In genomic region chr1:189623336-189623735, GRCh38 we compare ENCODE assay signal across 27 cellular contexts.
"Had no signal": no experiment of that assay in that cellular context is flagged by ENCODE, and none has a peak within 500 bp of the region (broad histone marks: within the 10 kb centered on the region; RNA-seq: fewer than 3 reads in every experiment).

No MANE protein-coding gene starts in this region.

- H3K4me3 ChIP-seq: adrenal gland, body of pancreas, coronary artery, esophagus squamous epithelium had no signal

- ATAC-seq: activated CD4-positive, alpha-beta T cell treated with anti-CD3 and anti-CD28 coated beads for 36 hours; activated CD8-positive, alpha-beta memory T cell treated with anti-CD3 and anti-CD28 coated beads, Interleukin-2, amount 10 ng/mL, durations not matched to agents 7 days and 5 days; activated CD8-positive, alpha-beta T cell treated with anti-CD3 and anti-CD28 coated beads, Interleukin-2, amount 10 ng/mL, durations not matched to agents 7 days and 5 days; activated naive CD8-positive, alpha-beta T cell treated with anti-CD3 and anti-CD28 coated beads, Interleukin-2, amount 50 U/mL, for 24 hours; body of pancreas; effector memory CD8-positive, alpha-beta T cell; T-helper 17 cell had no signal

- DNase-seq: activated CD4-positive, alpha-beta memory T cell treated with anti-CD3 and anti-CD28 coated beads for 36 hours; activated CD4-positive, alpha-beta T cell treated with anti-CD3 and anti-CD28 coated beads for 36 hours; activated CD4-positive, alpha-beta T cell treated with anti-CD3 and anti-CD28 coated beads, Interleukin-2, amount 10 ng/mL, durations not matched to agents 24 days and 14 days; activated CD4-positive, CD25-positive, alpha-beta regulatory T cell; activated CD4-positive, CD25-positive, alpha-beta regulatory T cell treated with anti-CD3 and anti-CD28 coated beads, Interleukin-2, amount 50 U/mL, for 72 hours; activated CD8-positive, alpha-beta memory T cell treated with anti-CD3 and anti-CD28 coated beads, Interleukin-2, amount 10 ng/mL, durations not matched to agents 7 days and 5 days; activated CD8-positive, alpha-beta memory T cell treated with anti-CD3 and anti-CD28 coated beads, Interleukin-2, amount 50 U/mL, for 4 hours; activated CD8-positive, alpha-beta T cell treated with anti-CD3 and anti-CD28 coated beads, Interleukin-2, amount 10 ng/mL, durations not matched to agents 7 days and 5 days; activated effector memory CD4-positive, alpha-beta T cell treated with anti-CD3 and anti-CD28 coated beads, Interleukin-2, amount 50 U/mL, for 16 hours; activated naive CD4-positive, alpha-beta T cell treated with anti-CD3 and anti-CD28 coated beads for 36 hours; activated naive CD8-positive, alpha-beta T cell treated with anti-CD3 and anti-CD28 coated beads for 36 hours; activated naive CD8-positive, alpha-beta T cell treated with anti-CD3 and anti-CD28 coated beads, Interleukin-2, amount 50 U/mL, for 24 hours; activated T-cell treated with anti-CD3 and anti-CD28 coated beads, Interleukin-2, amount 50 U/mL, for 1 hour; activated T-cell treated with anti-CD3 and anti-CD28 coated beads, Interleukin-2, amount 50 U/mL, for 48 hours; adrenal gland; amygdala; aorta; body of pancreas; dermis blood vessel endothelial cell; effector CD4-positive, alpha-beta T cell; effector memory CD8-positive, alpha-beta T cell; esophagus squamous epithelium; head of caudate nucleus; hippocampal formation; T-helper 17 cell had no signal

- H3K27ac ChIP-seq: adrenal gland, body of pancreas, coronary artery, epithelial cell of prostate, esophagus squamous epithelium had no signal

- H3K9me3 ChIP-seq: adrenal gland, body of pancreas, esophagus squamous epithelium had no signal

- H3K36me3 ChIP-seq: adrenal gland, esophagus squamous epithelium had no signal

- H3K4me1 ChIP-seq: adrenal gland, body of pancreas, esophagus squamous epithelium had no signal

- H3K27me3 ChIP-seq: adrenal gland, body of pancreas, esophagus squamous epithelium had no signal
